1 cellular context compared by ENCODE assay signal in genomic region chr15:43748376-43748775, GRCh38.
TF ChIP-seq lines count a peak whose summit lies in the region.

No MANE protein-coding gene starts in this region.

TF ChIP-seq in endothelial cell of umbilical vein, 7 proteins besides CTCF, POLR2A, EP300 and RAD21:
- TF ChIP-seq MAX (IDR thresholded peaks at IDR 0.05; ENCODE audit: insufficient read depth, insufficient read length): no peak
- no peak for TF ChIP-seq FOS (IDR thresholded peaks at IDR 0.05; ENCODE audit: borderline replicate concordance, insufficient read depth, low read length)
- TF ChIP-seq JUN (IDR thresholded peaks at IDR 0.05; ENCODE audit: borderline replicate concordance, insufficient read depth, insufficient read length, low read depth): no peak
- no peak for TF ChIP-seq EZH2 (IDR thresholded peaks at IDR 0.05; ENCODE audit: borderline replicate concordance, low read depth, low read length, severe bottlenecking)
- no peak for TF ChIP-seq GATA2 (IDR thresholded peaks at IDR 0.05; ENCODE audit: insufficient read depth, insufficient read length, low read depth, low read length)
